Comparison of ENCODE assay signal across 30 cellular contexts in the genomic region with DNA sequence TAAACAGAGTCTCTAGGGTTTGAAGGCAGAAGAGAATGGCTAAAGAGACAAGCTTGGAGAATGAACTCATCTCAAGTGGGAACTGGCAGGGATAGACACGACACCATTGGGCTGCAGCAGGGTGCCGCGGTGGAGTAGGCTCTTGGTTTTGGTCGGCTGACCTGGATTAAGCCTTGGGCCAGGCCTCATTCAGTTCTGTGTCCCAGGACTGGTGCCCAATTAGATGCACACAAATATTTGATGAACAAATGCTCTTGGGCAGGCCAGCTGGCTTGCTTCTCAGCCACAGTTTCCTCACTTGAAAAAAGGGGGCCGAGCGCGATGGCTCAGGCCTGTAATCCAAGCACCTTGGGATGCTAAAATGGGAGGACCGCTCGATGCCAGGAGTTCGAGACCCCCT. TPM values are rescaled to one million over a fixed set of nuclear protein-coding genes. Genes with fewer than 3 reads are reported as not detected.
DNase-seq lines count a peak whose midpoint lies in the region; ATAC-seq and TF ChIP-seq lines count a peak whose summit lies in the region.
"Had no signal": no experiment of that assay in that cellular context is flagged by ENCODE, and none has a peak within 500 bp of the region (broad histone marks: within the 10 kb centered on the region; RNA-seq: fewer than 3 reads in every experiment).

No MANE protein-coding gene starts in this region.

- H3K4me1 ChIP-seq in Panc1 (ENCODE audit: control insufficient read depth, insufficient read depth, low read length) (peaks cover 43% of the 10 kb centered on the region), sigmoid colon (no peaks in the 10 kb centered on the region), ascending aorta (no peaks in the 10 kb centered on the region), uterus (no peaks in the 10 kb centered on the region)
- H3K4me1 ChIP-seq: left ventricle myocardium inferior, psoas muscle had no signal

- POLR2A ChIA-PET in Panc1 (lab: Charles Lee) = interaction anchor here (0.5 kb wide), 1 partner anchor 33 kb away, joined by 5 read pairs; no protein-coding TSS in a partner anchor

- TF ChIP-seq EP300 in sigmoid colon (IDR thresholded peaks at IDR 0.05) = no peak

- TF ChIP-seq CTCF in Panc1 (IDR thresholded peaks at IDR 0.05) (no peak), sigmoid colon (IDR thresholded peaks at IDR 0.05) (no peak), ascending aorta (IDR thresholded peaks at IDR 0.05) (no peak), uterus (IDR thresholded peaks at IDR 0.05) (no peak)

- 88 to 93% methylated on average over 10 of the region's 10 CpGs for WGBS in sigmoid colon, 2 donors

- H3K4me3 ChIP-seq in Panc1 (ENCODE audit: low read depth in 2 of 2, low read length in 2 of 2) = no peak overlapping the region
- no peak overlapping the region for H3K4me3 ChIP-seq in sigmoid colon
- H3K4me3 ChIP-seq in ascending aorta = no peak overlapping the region
- H3K4me3 ChIP-seq in uterus = no peak overlapping the region
- H3K4me3 ChIP-seq: left ventricle myocardium inferior, psoas muscle had no signal

- H3K36me3 ChIP-seq in Panc1 (ENCODE audit: control insufficient read depth, insufficient read depth, low read length) = no peaks in the 10 kb centered on the region
- no peaks in the 10 kb centered on the region for H3K36me3 ChIP-seq in sigmoid colon
- no peaks in the 10 kb centered on the region for H3K36me3 ChIP-seq in ascending aorta
- H3K36me3 ChIP-seq in uterus = no peaks in the 10 kb centered on the region
- H3K36me3 ChIP-seq: left ventricle myocardium inferior had no signal

- ATAC-seq in Panc1 = no peak
- ATAC-seq in HG03175 (IDR thresholded peaks at IDR 0.05; ENCODE audit: unreplicated experiment) = no peak
- ATAC-seq: activated CD4-positive, alpha-beta T cell treated with anti-CD3 and anti-CD28 coated beads for 36 hours; activated CD8-positive, alpha-beta T cell treated with anti-CD3 and anti-CD28 coated beads, Interleukin-2, amount 10 ng/mL, durations not matched to agents 7 days and 5 days; activated naive CD4-positive, alpha-beta T cell treated with anti-CD3 and anti-CD28 coated beads, Interleukin-2, amount 50 U/mL, for 72 hours; effector memory CD8-positive, alpha-beta T cell; naive thymus-derived CD4-positive, alpha-beta T cell; psoas muscle; stimulated activated effector memory CD8-positive, alpha-beta T cell treated with anti-CD3 and anti-CD28 coated beads, Interleukin-12 subunit alpha, Interleukin-12 subunit beta, amount 100 ng/mL, for 72 hours had no signal

- TF ChIP-seq POLR2A in sigmoid colon (IDR thresholded peaks at IDR 0.05) = no peak
- no peak for TF ChIP-seq POLR2A in uterus (IDR thresholded peaks at IDR 0.05)

- intact Hi-C loops in Panc1 (cut with micrococcal nuclease; ENCODE audit: unreplicated experiment) = no loop called here
- intact Hi-C loops in sigmoid colon (cut with DNase I) = no loop called here
- intact Hi-C loops in ascending aorta (cut with DNase I) = no loop called here
- intact Hi-C loops in uterus (cut with DNase I; ENCODE audit: low total_unique reads) = no loop called here

- no TSS peak for BruUV-seq in Panc1 (replicated peaks; lab: Mats Ljungman, UMichigan)

- peak; percentile 29 for DNase-seq in Ammon's horn (ENCODE audit: low spot score)
- DNase-seq in Panc1 (ENCODE audit: low read depth, low spot score) = no peak
- peak; percentile 55 for DNase-seq in globus pallidus (ENCODE audit: low spot score)
- DNase-seq in sigmoid colon = peak; percentile 39
- DNase-seq in ascending aorta (ENCODE audit: low spot score in 2 of 2) = no peak
- no peak for DNase-seq in uterus
- DNase-seq: ACHN; activated CD4-positive, alpha-beta T cell treated with anti-CD3 and anti-CD28 coated beads for 36 hours; activated CD8-positive, alpha-beta T cell treated with anti-CD3 and anti-CD28 coated beads, Interleukin-2, amount 10 ng/mL, durations not matched to agents 7 days and 5 days; CD8-positive, alpha-beta memory T cell; cortex of kidney; effector memory CD8-positive, alpha-beta T cell; EL; H9; immature natural killer cell; KG1; left ventricle myocardium inferior; MM.1S; naive thymus-derived CD4-positive, alpha-beta T cell; NCI-H1417; NCI-H345; NCI-H748 treated with DMSO at 0.1 percent for 48 hours; psoas muscle; SIG-M5; stimulated activated CD4-positive, alpha-beta T cell treated with anti-CD3 and anti-CD28 coated beads, Interleukin-15, amount 100 ng/mL, for 24 hours; T-helper 9 cell had no signal

- in situ Hi-C loops in Panc1 (cut with HindIII; ENCODE audit: low pct_unique_long_range_greater_than_20kb, low sequenced_read_pairs) = no loop called here

- H3K27me3 ChIP-seq in Panc1 (ENCODE audit: control insufficient read depth, insufficient read depth, low read length) (no peaks in the 10 kb centered on the region), sigmoid colon (no peaks in the 10 kb centered on the region), ascending aorta (no peaks in the 10 kb centered on the region), uterus (no peaks in the 10 kb centered on the region)

- H3K9me3 ChIP-seq in Panc1 (ENCODE audit: control insufficient read depth, insufficient read depth, low read depth, low read length) = no peaks in the 10 kb centered on the region
- H3K9me3 ChIP-seq in sigmoid colon = no peaks in the 10 kb centered on the region
- no peaks in the 10 kb centered on the region for H3K9me3 ChIP-seq in ascending aorta
- no peaks in the 10 kb centered on the region for H3K9me3 ChIP-seq in uterus
- H3K9me3 ChIP-seq: left ventricle myocardium inferior, psoas muscle had no signal

- peak overlapping the region; percentile 89 for H3K27ac ChIP-seq in Panc1 (ENCODE audit: low read length)
- no peak overlapping the region for H3K27ac ChIP-seq in sigmoid colon
- H3K27ac ChIP-seq in ascending aorta = no peak overlapping the region
- H3K27ac ChIP-seq in uterus = no peak overlapping the region
- H3K27ac ChIP-seq: psoas muscle, VCaP had no signal

- CTCF ChIA-PET in Panc1 (lab: Charles Lee) = no interaction called here

RNA-seq across cellular contexts. Expression of gene CITED4, which starts 53.4 kb away (rescaled TPM):
- total RNA-seq in Panc1 (2021; ENCODE audit: unreplicated experiment) (145 TPM), sigmoid colon (10 to 100 TPM; 22.7 to 59.8 (median 36.9) TPM), ascending aorta (47.6 TPM), uterus (10 to 100 TPM in 3 of 4 donors, 1 to 10 TPM in 1; 4.1 to 99.9 (median 19.9) TPM)
- 241 TPM for polyA plus RNA-seq in Panc1 (2012; ENCODE audit: insufficient read length)
- 1 to 10 TPM in 1 of 3 donors, not detected in 2; 3.0 TPM for polyA plus RNA-seq in sigmoid colon

Comparison
In these comparisons a context has a peak if more than half of its experiments do, and no peak if none do; other contexts are left out.
1. DNase-seq: peak in Ammon's horn (single experiment), globus pallidus (single experiment) and sigmoid colon (single experiment); none in Panc1 (single experiment), ascending aorta (0 of 2) and uterus (0 of 2).